In genomic region chr3:188126931-188127330, GRCh38 we compare ENCODE assay signal across 15 cellular contexts.
"Had no signal": no experiment of that assay in that cellular context is flagged by ENCODE, and none has a peak within 500 bp of the region (broad histone marks: within the 10 kb centered on the region; RNA-seq: fewer than 3 reads in every experiment).

No MANE protein-coding gene starts in this region.

- ATAC-seq: lower lobe of right lung, pancreas, T-cell had no signal

- H3K27ac Mint-ChIP-seq: activated naive CD4-positive, alpha-beta T cell treated with anti-CD3 and anti-CD28 coated beads, Interleukin-2, amount 10 ng/mL, durations not matched to agents 7 days and 5 days; mesothelial cell of epicardium; T-cell had no signal

- DNase-seq: activated CD4-positive, alpha-beta T cell treated with anti-CD3 and anti-CD28 coated beads, Interleukin-2, amount 50 U/mL, for 4 hours; activated CD4-positive, CD25-positive, alpha-beta regulatory T cell treated with anti-CD3 and anti-CD28 coated beads, Interleukin-2, amount 50 U/mL, for 72 hours; activated naive CD4-positive, alpha-beta T cell treated with anti-CD3 and anti-CD28 coated beads, Interleukin-2, amount 10 ng/mL, durations not matched to agents 7 days and 5 days; activated T-cell treated with anti-CD3 and anti-CD28 coated beads, Interleukin-2, amount 50 U/mL, for 1 hour; hypothalamus; lower lobe of right lung; pancreas; small intestine; stimulated activated CD4-positive, alpha-beta T cell treated with anti-CD3 and anti-CD28 coated beads, Interleukin-4, amount 100 ng/mL, for 4 hours; stimulated activated CD8-positive, alpha-beta memory T cell treated with anti-CD3 and anti-CD28 coated beads, Interleukin-4, amount 100 ng/mL, for 48 hours; stimulated activated naive CD4-positive, alpha-beta T cell treated with Interleukin-2 at 50 U/mL for 16 hours; T-cell; upper lobe of left lung had no signal

- H3K27me3 ChIP-seq: pancreas, upper lobe of left lung had no signal

- H3K27me3 Mint-ChIP-seq: T-cell had no signal

- H3K9me3 Mint-ChIP-seq: activated naive CD4-positive, alpha-beta T cell treated with anti-CD3 and anti-CD28 coated beads, Interleukin-2, amount 10 ng/mL, durations not matched to agents 7 days and 5 days; mesothelial cell of epicardium; T-cell had no signal

- H3K4me3 ChIP-seq: lower lobe of right lung, pancreas, SK-N-MC, upper lobe of left lung had no signal

- H3K36me3 Mint-ChIP-seq: mesothelial cell of epicardium, T-cell had no signal

- H3K36me3 ChIP-seq: lower lobe of right lung, pancreas, upper lobe of left lung had no signal

- H3K4me3 Mint-ChIP-seq: activated naive CD4-positive, alpha-beta T cell treated with anti-CD3 and anti-CD28 coated beads, Interleukin-2, amount 10 ng/mL, durations not matched to agents 7 days and 5 days; mesothelial cell of epicardium; T-cell had no signal

- H3K4me1 ChIP-seq: lower lobe of right lung, pancreas had no signal

- H3K9me3 ChIP-seq: lower lobe of right lung, pancreas, upper lobe of left lung had no signal

- H3K27ac ChIP-seq: lower lobe of right lung, pancreas, SK-N-MC, upper lobe of left lung had no signal
